In genomic region chr1:20950689-20951088, GRCh38 we compare ENCODE assay signal across 20 cellular contexts.
A peak's percentile ranks its signal among the peaks of the same experiment; 100 is the strongest.
DNase-seq lines count a peak whose midpoint lies in the region; ATAC-seq and TF ChIP-seq lines count a peak whose summit lies in the region.
"Had no signal": no experiment of that assay in that cellular context is flagged by ENCODE, and none has a peak within 500 bp of the region (broad histone marks: within the 10 kb centered on the region; RNA-seq: fewer than 3 reads in every experiment).

No MANE protein-coding gene starts in this region.

- H3K4me3 ChIP-seq in adipocyte (ENCODE audit: low read length) (no peak overlapping the region), endodermal cell (ENCODE audit: low read length) (peak overlapping the region; percentile 53)
- no peak overlapping the region for H3K4me3 ChIP-seq in CD4-positive, alpha-beta memory T cell (ENCODE audit: low read length in 2 of 2)

- H3K27ac Mint-ChIP-seq in endodermal cell: peak overlapping the region; percentile 9
- peak overlapping the region in 1 of 7 donors; percentile 21 for H3K27ac Mint-ChIP-seq in CD4-positive, alpha-beta memory T cell

- intact Hi-C loops in CD4-positive, alpha-beta memory T cell (cut with micrococcal nuclease): no loop called here

- H3K36me3 ChIP-seq in adipocyte (ENCODE audit: control insufficient read depth, insufficient read depth, low read length, severe bottlenecking) (peaks cover 20% of the 10 kb centered on the region), endodermal cell (ENCODE audit: control insufficient read depth, insufficient read depth, low read length) (peaks cover 35% of the 10 kb centered on the region)
- H3K36me3 ChIP-seq in CD4-positive, alpha-beta memory T cell (ENCODE audit: insufficient read depth, low read length): no peaks in the 10 kb centered on the region

- H3K36me3 Mint-ChIP-seq in endodermal cell (ENCODE audit: low read depth): peaks cover 38% of the 10 kb centered on the region
- peaks cover 12 to 29% of the 10 kb centered on the region in 2 donors for H3K36me3 Mint-ChIP-seq in CD4-positive, alpha-beta memory T cell

- peak overlapping the region; percentile 52 for H3K27ac ChIP-seq in endodermal cell (ENCODE audit: low read depth, low read length)
- no peak overlapping the region for H3K27ac ChIP-seq in CD4-positive, alpha-beta memory T cell (ENCODE audit: low read depth, low read length)

- 86 to 100% methylated on average over 2 to 3 of the region's 3 CpGs for WGBS in endodermal cell (ENCODE audit: insufficient coverage in 1 of 2, insufficient read length in 1 of 2), 2 experiments

- H3K9ac ChIP-seq in adipocyte (ENCODE audit: low read length) (no peak overlapping the region), endodermal cell (ENCODE audit: extremely low read depth, low read length, poor library complexity, severe bottlenecking) (peak overlapping the region; percentile 0)
- H3K9ac ChIP-seq: SK-N-SH had no signal

- H3K27me3 ChIP-seq in adipocyte (replicated peaks; ENCODE audit: control insufficient read depth, insufficient read depth, low read length) (no peaks in the 10 kb centered on the region), endodermal cell (ENCODE audit: control insufficient read depth, insufficient read depth, low read length, poor library complexity, severe bottlenecking) (no peaks in the 10 kb centered on the region)
- no peaks in the 10 kb centered on the region for H3K27me3 ChIP-seq in CD4-positive, alpha-beta memory T cell (ENCODE audit: insufficient read depth, low read length)

- H3K27me3 Mint-ChIP-seq in endodermal cell (ENCODE audit: insufficient read depth): no peaks in the 10 kb centered on the region
- H3K27me3 Mint-ChIP-seq in CD4-positive, alpha-beta memory T cell: no peaks in the 10 kb centered on the region

- H3K9me3 ChIP-seq in adipocyte (ENCODE audit: control insufficient read depth, low read length): no peaks in the 10 kb centered on the region
- no peaks in the 10 kb centered on the region for H3K9me3 ChIP-seq in endodermal cell (ENCODE audit: control insufficient read depth, low read length)
- H3K9me3 ChIP-seq in CD4-positive, alpha-beta memory T cell (ENCODE audit: control insufficient read depth in 1 of 2, low read length in 2 of 2): no peaks in the 10 kb centered on the region
- H3K9me3 ChIP-seq: SK-N-SH had no signal

- peak; percentile 18 for DNase-seq in adipocyte (ENCODE audit: low read depth)
- no peak for DNase-seq in endodermal cell
- no peak for DNase-seq in left lobe of liver (ENCODE audit: low spot score)
- peak; percentile 67 for DNase-seq in renal cortical epithelial cell (ENCODE audit: low read depth)
- DNase-seq in CD4-positive, alpha-beta memory T cell: no peak
- no peak for DNase-seq in effector CD8-positive, alpha-beta T cell (lab: John Stamatoyannopoulos, UW)
- DNase-seq: ACHN, COR-L47, DMS 273 treated with DMSO at 0.1 percent for 48 hours, DND-41, GOT3, NCI-H1417 treated with DMSO at 0.1 percent for 48 hours, NCI-H187 treated with DMSO at 0.1 percent for 48 hours, NCI-H345, NCI-H524 treated with DMSO at 0.1 percent for 48 hours, SHP77 treated with DMSO at 0.1 percent for 48 hours, SK-N-SH had no signal

- POLR2A ChIA-PET in CD4-positive, alpha-beta memory T cell (lab: Charles Lee; ENCODE audit: partially characterized antibody): no interaction called here

- ATAC-seq in left lobe of liver (peak; percentile 80), HG03097 (IDR thresholded peaks at IDR 0.05; ENCODE audit: low FRiP score, unreplicated experiment) (no peak), HG02870 (IDR thresholded peaks at IDR 0.05; ENCODE audit: unreplicated experiment) (no peak)

- H3K9me3 Mint-ChIP-seq in endodermal cell: no peaks in the 10 kb centered on the region
- no peaks in the 10 kb centered on the region for H3K9me3 Mint-ChIP-seq in CD4-positive, alpha-beta memory T cell
- H3K9me3 Mint-ChIP-seq: CD14-positive monocyte had no signal

- peaks cover 31% of the 10 kb centered on the region for H3K4me1 ChIP-seq in adipocyte (ENCODE audit: control insufficient read depth, insufficient read depth, low read length)
- H3K4me1 ChIP-seq in endodermal cell (ENCODE audit: control insufficient read depth, insufficient read depth, low read length): no peaks in the 10 kb centered on the region
- H3K4me1 ChIP-seq in CD4-positive, alpha-beta memory T cell (ENCODE audit: insufficient read depth, low read length): no peaks in the 10 kb centered on the region

- CTCF ChIA-PET in CD4-positive, alpha-beta memory T cell (lab: Charles Lee; ENCODE audit: partially characterized antibody): no interaction called here

- no peak for TF ChIP-seq CTCF in endodermal cell (conservative IDR thresholded peaks at IDR 0.05)

- no peak overlapping the region for H3K4me3 Mint-ChIP-seq in endodermal cell
- H3K4me3 Mint-ChIP-seq in CD4-positive, alpha-beta memory T cell: no peak overlapping the region

- H3K4me1 Mint-ChIP-seq in endodermal cell: peaks cover 13% of the 10 kb centered on the region
- H3K4me1 Mint-ChIP-seq in CD4-positive, alpha-beta memory T cell: no peaks in the 10 kb centered on the region

Comparison
In these comparisons a context has a peak if more than half of its experiments do, and no peak if none do; other contexts are left out.
1. DNase-seq: peak in adipocyte (single experiment) and renal cortical epithelial cell (single experiment); none in endodermal cell (single experiment), left lobe of liver (single experiment), CD4-positive, alpha-beta memory T cell (0 of 5) and effector CD8-positive, alpha-beta T cell (single experiment).